Comparison of ENCODE assay signal across 24 cellular contexts in the genomic region with DNA sequence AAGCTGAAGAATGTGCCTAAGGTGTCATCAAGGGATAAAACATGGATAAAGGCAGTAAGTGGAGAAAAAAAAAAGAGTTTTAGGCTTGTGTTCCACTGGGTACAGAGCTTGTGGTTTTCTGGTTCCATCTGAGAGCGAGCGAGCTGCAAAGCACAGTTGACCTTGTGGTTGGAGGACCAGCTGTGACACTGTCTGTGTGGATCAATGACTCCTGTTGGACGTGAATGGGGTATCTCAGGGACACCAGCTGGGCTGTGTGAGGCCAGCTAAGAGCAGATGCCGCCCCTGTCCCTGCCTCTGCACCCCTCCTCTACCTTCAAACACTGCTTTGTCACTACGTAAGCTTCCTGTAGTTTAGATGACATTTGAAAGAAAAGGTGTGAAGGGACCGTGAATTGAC.
"Had no signal": no experiment of that assay in that cellular context is flagged by ENCODE, and none has a peak within 500 bp of the region (broad histone marks: within the 10 kb centered on the region; RNA-seq: fewer than 3 reads in every experiment).

No MANE protein-coding gene starts in this region.

- H3K4me3 ChIP-seq: cardiac muscle cell, dorsolateral prefrontal cortex, pancreas, right lobe of liver, smooth muscle cell, upper lobe of right lung had no signal

- H3K36me3 ChIP-seq: cardiac muscle cell, neutrophil, pancreas, right lobe of liver, upper lobe of right lung had no signal

- H3K27ac Mint-ChIP-seq: activated CD4-positive, alpha-beta T cell treated with anti-CD3 and anti-CD28 coated beads, Interleukin-2, amount 10 ng/mL, durations not matched to agents 24 days and 14 days; natural killer cell; stimulated activated effector memory CD8-positive, alpha-beta T cell treated with anti-CD3 and anti-CD28 coated beads, Interleukin-12 subunit alpha, Interleukin-12 subunit beta, amount 100 ng/mL, for 72 hours had no signal

- ATAC-seq: left cardiac atrium; natural killer cell; pancreas; right lobe of liver; stimulated activated effector memory CD8-positive, alpha-beta T cell treated with anti-CD3 and anti-CD28 coated beads, Interleukin-12 subunit alpha, Interleukin-12 subunit beta, amount 100 ng/mL, for 72 hours; upper lobe of right lung had no signal

- H3K27me3 ChIP-seq: cardiac muscle cell, neutrophil, pancreas, right lobe of liver, upper lobe of right lung had no signal

- H3K36me3 Mint-ChIP-seq: natural killer cell; stimulated activated effector memory CD8-positive, alpha-beta T cell treated with anti-CD3 and anti-CD28 coated beads, Interleukin-12 subunit alpha, Interleukin-12 subunit beta, amount 100 ng/mL, for 72 hours had no signal

- H3K4me2 ChIP-seq: smooth muscle cell had no signal

- DNase-seq: activated CD4-positive, alpha-beta T cell treated with anti-CD3 and anti-CD28 coated beads, Interleukin-2, amount 10 ng/mL, durations not matched to agents 24 days and 14 days; activated CD8-positive, alpha-beta memory T cell treated with anti-CD3 and anti-CD28 coated beads for 24 hours; activated CD8-positive, alpha-beta memory T cell treated with anti-CD3 and anti-CD28 coated beads, Interleukin-2, amount 50 U/mL, for 48 hours; activated effector memory CD4-positive, alpha-beta T cell treated with anti-CD3 and anti-CD28 coated beads, Interleukin-2, amount 50 U/mL, for 16 hours; activated naive CD4-positive, alpha-beta T cell treated with anti-CD3 and anti-CD28 coated beads, Interleukin-2, amount 50 U/mL, for 16 hours; activated T-cell treated with anti-CD3 and anti-CD28 coated beads, Interleukin-2, amount 50 U/mL, for 48 hours; amniotic stem cell; dorsolateral prefrontal cortex; foreskin fibroblast; hippocampal formation; left cardiac atrium; mesenchymal stem cell; natural killer cell; pancreas; right lobe of liver; stimulated activated CD4-positive, alpha-beta T cell treated with anti-CD3 and anti-CD28 coated beads, Interleukin-4, amount 100 ng/mL, for 24 hours; T-helper 1 cell; T-helper 9 cell; upper lobe of right lung had no signal

- H3K27ac ChIP-seq: cardiac muscle cell, dorsolateral prefrontal cortex, epithelial cell of prostate, neutrophil, pancreas, right lobe of liver, upper lobe of right lung had no signal

- H3K4me1 ChIP-seq: pancreas, upper lobe of right lung had no signal

- H3K9me3 Mint-ChIP-seq: activated CD4-positive, alpha-beta T cell treated with anti-CD3 and anti-CD28 coated beads, Interleukin-2, amount 10 ng/mL, durations not matched to agents 24 days and 14 days; natural killer cell; stimulated activated effector memory CD8-positive, alpha-beta T cell treated with anti-CD3 and anti-CD28 coated beads, Interleukin-12 subunit alpha, Interleukin-12 subunit beta, amount 100 ng/mL, for 72 hours had no signal

- H3K9me3 ChIP-seq: neutrophil, pancreas, right lobe of liver, upper lobe of right lung had no signal

- H3K4me3 Mint-ChIP-seq: activated CD4-positive, alpha-beta T cell treated with anti-CD3 and anti-CD28 coated beads, Interleukin-2, amount 10 ng/mL, durations not matched to agents 24 days and 14 days; natural killer cell; stimulated activated effector memory CD8-positive, alpha-beta T cell treated with anti-CD3 and anti-CD28 coated beads, Interleukin-12 subunit alpha, Interleukin-12 subunit beta, amount 100 ng/mL, for 72 hours had no signal
